25 cellular contexts compared by ENCODE assay signal in genomic region chr10:52561322-52561721, GRCh38.
"Had no signal": no experiment of that assay in that cellular context is flagged by ENCODE, and none has a peak within 500 bp of the region (broad histone marks: within the 10 kb centered on the region; RNA-seq: fewer than 3 reads in every experiment).

No MANE protein-coding gene starts in this region.

- H3K4me2 ChIP-seq: hepatocyte had no signal

- H3K36me3 ChIP-seq: esophagus muscularis mucosa, gastroesophageal sphincter, heart left ventricle, left ventricle myocardium inferior, lower lobe of right lung had no signal

- H3K27ac ChIP-seq: coronary artery, dorsolateral prefrontal cortex, esophagus muscularis mucosa, foreskin keratinocyte, gastroesophageal sphincter, heart left ventricle, hepatocyte, left ventricle myocardium inferior, lower lobe of right lung had no signal

- H2AFZ ChIP-seq: hepatocyte had no signal

- FAIRE-seq: endothelial cell of umbilical vein, frontal cortex, kidney had no signal

- H3K4me1 ChIP-seq: esophagus muscularis mucosa, foreskin keratinocyte, gastroesophageal sphincter, heart left ventricle, left ventricle myocardium inferior, lower lobe of right lung had no signal

- H3K4me3 ChIP-seq: coronary artery, dorsolateral prefrontal cortex, esophagus muscularis mucosa, gastroesophageal sphincter, heart left ventricle, hepatocyte, left ventricle myocardium inferior, lower lobe of right lung, mucosa of descending colon had no signal

- DNase-seq: dermis blood vessel endothelial cell; dorsolateral prefrontal cortex; effector CD4-positive, alpha-beta T cell; effector memory CD4-positive, alpha-beta T cell; foreskin keratinocyte; heart left ventricle; hypothalamus; immature natural killer cell; islet precursor cell; kidney; kidney glomerular epithelial cell; left colon; left ventricle myocardium inferior; lower lobe of right lung; mesenchymal stem cell; mucosa of descending colon; naive B cell; naive thymus-derived CD8-positive, alpha-beta T cell had no signal

- ATAC-seq: foreskin keratinocyte; gastroesophageal sphincter; heart left ventricle; left colon; left lobe of liver; lower lobe of right lung; mucosa of descending colon; naive thymus-derived CD8-positive, alpha-beta T cell had no signal

- H3K27me3 ChIP-seq: dorsolateral prefrontal cortex, esophagus muscularis mucosa, foreskin keratinocyte, gastroesophageal sphincter, hepatocyte had no signal

- H3K9me3 ChIP-seq: esophagus muscularis mucosa, gastroesophageal sphincter, heart left ventricle, left ventricle myocardium inferior, lower lobe of right lung, mucosa of descending colon had no signal

- H3K79me2 ChIP-seq: hepatocyte had no signal
